Comparison of ENCODE assay signal across 29 cellular contexts in the genomic region with DNA sequence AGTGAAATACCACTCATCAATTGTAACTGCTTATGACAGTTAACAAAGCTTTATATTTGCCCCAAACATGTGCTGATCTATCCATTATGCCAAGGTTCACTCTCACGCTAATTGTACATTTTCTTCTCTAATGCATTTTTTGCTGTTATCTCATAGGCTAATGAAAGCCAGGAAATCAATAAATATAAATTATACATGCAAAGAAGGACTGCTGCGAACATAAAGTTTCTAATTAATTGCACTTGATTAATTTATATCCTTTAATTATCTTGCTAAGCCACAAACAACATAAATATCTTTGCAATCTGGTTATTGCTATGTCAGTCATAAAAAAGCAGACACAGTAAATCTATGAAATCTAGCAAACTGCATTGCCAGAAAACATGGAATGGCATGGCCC.
"Had no signal": no experiment of that assay in that cellular context is flagged by ENCODE, and none has a peak within 500 bp of the region (broad histone marks: within the 10 kb centered on the region; RNA-seq: fewer than 3 reads in every experiment).

No MANE protein-coding gene starts in this region.

- H2AFZ ChIP-seq: parathyroid adenoma had no signal

- H3K36me3 ChIP-seq: neutrophil, prostate gland, right atrium auricular region, right lobe of liver, sigmoid colon, stomach, thoracic aorta, thyroid gland, tibial nerve, upper lobe of left lung, vagina had no signal

- H3K9me3 Mint-ChIP-seq: natural killer cell treated with Interleukin-12 subunit alpha and Interleukin-12 subunit beta and Interleukin-15 and Interleukin-18, amount 100 ng/mL, for 72 hours; nephron progenitor cell; neural crest cell; stimulated activated naive CD8-positive, alpha-beta T cell treated with anti-CD3 and anti-CD28 coated beads, Interleukin-15, Interleukin-2, amounts not matched to agents 100 ng/mL and 50 ng/mL, for 24 hours had no signal

- H3K4me1 ChIP-seq: parathyroid adenoma, prostate gland, right atrium auricular region, right lobe of liver, sigmoid colon, stomach, tibial nerve, upper lobe of left lung, vagina had no signal

- H3K36me3 Mint-ChIP-seq: naive B cell; naive thymus-derived CD8-positive, alpha-beta T cell; natural killer cell treated with Interleukin-12 subunit alpha and Interleukin-12 subunit beta and Interleukin-15 and Interleukin-18, amount 100 ng/mL, for 72 hours; stimulated activated effector memory CD8-positive, alpha-beta T cell treated with anti-CD3 and anti-CD28 coated beads, Interleukin-12 subunit alpha, Interleukin-12 subunit beta, amount 100 ng/mL, for 72 hours; stimulated activated naive B cell treated with anti-CD40 and anti-IgM and Interleukin-4, amounts not matched to agents 10 μg/mL and 1 μg/mL and 100 μg/mL, for 72 hours had no signal

- DNase-seq: naive B cell; naive thymus-derived CD8-positive, alpha-beta T cell; nephron progenitor cell; nucleus accumbens; posterior cingulate gyrus; right lobe of liver; sigmoid colon; small intestine; stimulated activated CD4-positive, alpha-beta T cell treated with anti-CD3 and anti-CD28 coated beads, Interleukin-15, amount 100 ng/mL, for 24 hours; stimulated activated CD4-positive, alpha-beta T cell treated with anti-CD3 and anti-CD28 coated beads, Interleukin-2, amount 100 ng/mL, for 24 hours; stimulated activated CD4-positive, alpha-beta T cell treated with anti-CD3 and anti-CD28 coated beads, Interleukin-2, amount 100 ng/mL, for 48 hours; stimulated activated CD4-positive, alpha-beta T cell treated with anti-CD3 and anti-CD28 coated beads, Interleukin-4, amount 100 ng/mL, for 24 hours; stimulated activated naive B cell treated with anti-CD40 and anti-IgM and Interleukin-4, amounts not matched to agents 10 μg/mL and 1 μg/mL and 100 μg/mL, for 72 hours; stimulated activated naive CD4-positive, alpha-beta T cell treated with Interleukin-2 at 50 U/mL for 16 hours; stomach; thyroid gland; trophoblast cell; upper lobe of left lung had no signal

- H3K4me1 Mint-ChIP-seq: naive B cell; naive thymus-derived CD8-positive, alpha-beta T cell; stimulated activated effector memory CD8-positive, alpha-beta T cell treated with anti-CD3 and anti-CD28 coated beads, Interleukin-12 subunit alpha, Interleukin-12 subunit beta, amount 100 ng/mL, for 72 hours; stimulated activated naive B cell treated with anti-CD40 and anti-IgM and Interleukin-4, amounts not matched to agents 10 μg/mL and 1 μg/mL and 100 μg/mL, for 72 hours had no signal

- H3K4me3 ChIP-seq: prostate gland, right atrium auricular region, right lobe of liver, sigmoid colon, stomach, thoracic aorta, thyroid gland, tibial nerve, upper lobe of left lung, vagina had no signal

- H3K4me3 Mint-ChIP-seq: naive B cell; naive thymus-derived CD8-positive, alpha-beta T cell; natural killer cell treated with Interleukin-12 subunit alpha and Interleukin-12 subunit beta and Interleukin-15 and Interleukin-18, amount 100 ng/mL, for 72 hours; nephron progenitor cell; neural crest cell; stimulated activated effector memory CD8-positive, alpha-beta T cell treated with anti-CD3 and anti-CD28 coated beads, Interleukin-12 subunit alpha, Interleukin-12 subunit beta, amount 100 ng/mL, for 72 hours; stimulated activated naive B cell treated with anti-CD40 and anti-IgM and Interleukin-4, amounts not matched to agents 10 μg/mL and 1 μg/mL and 100 μg/mL, for 72 hours; stimulated activated naive CD8-positive, alpha-beta T cell treated with anti-CD3 and anti-CD28 coated beads, Interleukin-15, Interleukin-2, amounts not matched to agents 100 ng/mL and 50 ng/mL, for 24 hours had no signal

- H3K9me3 ChIP-seq: neutrophil, prostate gland, right atrium auricular region, right lobe of liver, sigmoid colon, stomach, thoracic aorta, thyroid gland, tibial nerve, upper lobe of left lung, vagina had no signal

- ATAC-seq: naive thymus-derived CD8-positive, alpha-beta T cell; natural killer cell treated with Interleukin-12 subunit alpha and Interleukin-12 subunit beta and Interleukin-15 and Interleukin-18, amount 100 ng/mL, for 72 hours; right lobe of liver; stimulated activated effector memory CD8-positive, alpha-beta T cell treated with anti-CD3 and anti-CD28 coated beads, Interleukin-12 subunit alpha, Interleukin-12 subunit beta, amount 100 ng/mL, for 72 hours; stimulated activated naive B cell treated with anti-CD40 and anti-IgM and Interleukin-4, amounts not matched to agents 10 μg/mL and 1 μg/mL and 100 μg/mL, for 72 hours had no signal

- H3K9ac ChIP-seq: parathyroid adenoma had no signal

- H3K27me3 Mint-ChIP-seq: natural killer cell treated with Interleukin-12 subunit alpha and Interleukin-12 subunit beta and Interleukin-15 and Interleukin-18, amount 100 ng/mL, for 72 hours; stimulated activated naive CD8-positive, alpha-beta T cell treated with anti-CD3 and anti-CD28 coated beads, Interleukin-15, Interleukin-2, amounts not matched to agents 100 ng/mL and 50 ng/mL, for 24 hours had no signal

- H3K27me3 ChIP-seq: right atrium auricular region, right lobe of liver, thyroid gland, tibial nerve, upper lobe of left lung, vagina had no signal

- H3K27ac Mint-ChIP-seq: naive B cell; naive thymus-derived CD8-positive, alpha-beta T cell; natural killer cell treated with Interleukin-12 subunit alpha and Interleukin-12 subunit beta and Interleukin-15 and Interleukin-18, amount 100 ng/mL, for 72 hours; stimulated activated effector memory CD8-positive, alpha-beta T cell treated with anti-CD3 and anti-CD28 coated beads, Interleukin-12 subunit alpha, Interleukin-12 subunit beta, amount 100 ng/mL, for 72 hours; stimulated activated naive B cell treated with anti-CD40 and anti-IgM and Interleukin-4, amounts not matched to agents 10 μg/mL and 1 μg/mL and 100 μg/mL, for 72 hours; stimulated activated naive CD8-positive, alpha-beta T cell treated with anti-CD3 and anti-CD28 coated beads, Interleukin-15, Interleukin-2, amounts not matched to agents 100 ng/mL and 50 ng/mL, for 24 hours had no signal

- H3K27ac ChIP-seq: neutrophil, parathyroid adenoma, prostate gland, right atrium auricular region, right lobe of liver, sigmoid colon, stomach, thoracic aorta, tibial nerve, upper lobe of left lung, vagina had no signal

- H3K79me2 ChIP-seq: parathyroid adenoma had no signal
